Comparison of ENCODE assay signal across 1 cellular context in the genomic region with DNA sequence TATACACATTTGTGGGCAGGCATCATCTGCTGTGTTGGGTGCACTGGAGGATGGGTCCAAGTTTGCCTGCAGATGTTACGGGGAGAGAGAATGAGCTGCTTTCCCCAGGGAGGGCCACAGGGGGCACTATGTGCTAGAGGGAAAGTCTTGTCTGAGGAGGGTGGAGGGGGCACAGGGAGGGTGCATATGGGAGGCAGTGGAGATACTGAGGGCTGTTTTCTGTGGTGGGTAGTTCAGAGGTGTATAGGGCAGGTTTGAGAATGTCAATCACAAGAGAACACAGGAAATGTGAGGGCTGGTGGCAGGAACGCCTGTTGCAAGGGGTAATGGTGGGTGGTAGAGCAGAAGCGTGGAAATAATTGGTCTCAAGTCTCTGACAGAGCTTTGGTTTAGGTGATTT.
TF ChIP-seq lines count a peak whose summit lies in the region.

No MANE protein-coding gene starts in this region.

TF ChIP-seq in K562, 482 proteins besides CTCF, POLR2A, EP300 and RAD21:
- TF ChIP-seq ZNF316 (IDR thresholded peaks at IDR 0.05) (no peak), TCFL5 (CRISPR knock-in tag; conservative IDR thresholded peaks at IDR 0.05) (no peak), ZNF384 (IDR thresholded peaks at IDR 0.05; ENCODE audit: low read depth, low read length) (no peak), CBX3 (IDR thresholded peaks at IDR 0.05; ENCODE audit: borderline replicate concordance in 1 of 2, low read length in 2 of 2) (no peak), MCM3 (IDR thresholded peaks at IDR 0.05) (no peak), ZNF79 (CRISPR knock-in tag; IDR thresholded peaks at IDR 0.05; ENCODE audit: low read depth) (no peak), FOXM1 (IDR thresholded peaks at IDR 0.05; ENCODE audit: low read depth) (no peak), FOXM1 (CRISPR knock-in tag; IDR thresholded peaks at IDR 0.05; ENCODE audit: low read depth) (no peak), KLF16 (IDR thresholded peaks at IDR 0.05) (no peak), MAZ (CRISPR knock-in tag; conservative IDR thresholded peaks at IDR 0.05 in 1 of 2, IDR thresholded peaks at IDR 0.05 in 1 of 2) (0 out of 4 replicates have a peak, but pooled peaks of 1 of the 2 experiments have one; percentile 41), SMC3 (conservative IDR thresholded peaks at IDR 0.05; ENCODE audit: insufficient read depth, low read depth, low read length) (peak; percentile 25; the same call in 1 of the 2 replicates)
- TF ChIP-seq, protein P1, sequence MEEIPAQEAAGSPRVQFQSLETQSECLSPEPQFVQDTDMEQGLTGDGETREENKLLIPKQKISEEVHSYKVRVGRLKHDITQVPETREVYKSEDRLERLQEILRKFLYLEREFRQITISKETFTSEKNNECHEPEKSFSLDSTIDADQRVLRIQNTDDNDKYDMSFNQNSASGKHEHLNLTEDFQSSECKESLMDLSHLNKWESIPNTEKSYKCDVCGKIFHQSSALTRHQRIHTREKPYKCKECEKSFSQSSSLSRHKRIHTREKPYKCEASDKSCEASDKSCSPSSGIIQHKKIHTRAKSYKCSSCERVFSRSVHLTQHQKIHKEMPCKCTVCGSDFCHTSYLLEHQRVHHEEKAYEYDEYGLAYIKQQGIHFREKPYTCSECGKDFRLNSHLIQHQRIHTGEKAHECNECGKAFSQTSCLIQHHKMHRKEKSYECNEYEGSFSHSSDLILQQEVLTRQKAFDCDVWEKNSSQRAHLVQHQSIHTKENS (CRISPR knock-in tag; IDR thresholded peaks at IDR 0.05) = no peak
- TF ChIP-seq, protein P2, sequence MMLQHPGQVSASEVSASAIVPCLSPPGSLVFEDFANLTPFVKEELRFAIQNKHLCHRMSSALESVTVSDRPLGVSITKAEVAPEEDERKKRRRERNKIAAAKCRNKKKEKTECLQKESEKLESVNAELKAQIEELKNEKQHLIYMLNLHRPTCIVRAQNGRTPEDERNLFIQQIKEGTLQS (IDR thresholded peaks at IDR 0.05) = no peak
- TF ChIP-seq, protein P2 (CRISPR knock-in tag; conservative IDR thresholded peaks at IDR 0.05) = no peak
- TF ChIP-seq, protein P3, sequence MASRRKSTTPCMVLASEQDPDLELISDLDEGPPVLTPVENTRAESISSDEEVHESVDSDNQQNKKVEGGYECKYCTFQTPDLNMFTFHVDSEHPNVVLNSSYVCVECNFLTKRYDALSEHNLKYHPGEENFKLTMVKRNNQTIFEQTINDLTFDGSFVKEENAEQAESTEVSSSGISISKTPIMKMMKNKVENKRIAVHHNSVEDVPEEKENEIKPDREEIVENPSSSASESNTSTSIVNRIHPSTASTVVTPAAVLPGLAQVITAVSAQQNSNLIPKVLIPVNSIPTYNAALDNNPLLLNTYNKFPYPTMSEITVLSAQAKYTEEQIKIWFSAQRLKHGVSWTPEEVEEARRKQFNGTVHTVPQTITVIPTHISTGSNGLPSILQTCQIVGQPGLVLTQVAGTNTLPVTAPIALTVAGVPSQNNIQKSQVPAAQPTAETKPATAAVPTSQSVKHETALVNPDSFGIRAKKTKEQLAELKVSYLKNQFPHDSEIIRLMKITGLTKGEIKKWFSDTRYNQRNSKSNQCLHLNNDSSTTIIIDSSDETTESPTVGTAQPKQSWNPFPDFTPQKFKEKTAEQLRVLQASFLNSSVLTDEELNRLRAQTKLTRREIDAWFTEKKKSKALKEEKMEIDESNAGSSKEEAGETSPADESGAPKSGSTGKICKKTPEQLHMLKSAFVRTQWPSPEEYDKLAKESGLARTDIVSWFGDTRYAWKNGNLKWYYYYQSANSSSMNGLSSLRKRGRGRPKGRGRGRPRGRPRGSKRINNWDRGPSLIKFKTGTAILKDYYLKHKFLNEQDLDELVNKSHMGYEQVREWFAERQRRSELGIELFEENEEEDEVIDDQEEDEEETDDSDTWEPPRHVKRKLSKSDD (conservative IDR thresholded peaks at IDR 0.05; ENCODE audit: low read length) = no peak
